8 cellular contexts compared by ENCODE assay signal in the genomic region with DNA sequence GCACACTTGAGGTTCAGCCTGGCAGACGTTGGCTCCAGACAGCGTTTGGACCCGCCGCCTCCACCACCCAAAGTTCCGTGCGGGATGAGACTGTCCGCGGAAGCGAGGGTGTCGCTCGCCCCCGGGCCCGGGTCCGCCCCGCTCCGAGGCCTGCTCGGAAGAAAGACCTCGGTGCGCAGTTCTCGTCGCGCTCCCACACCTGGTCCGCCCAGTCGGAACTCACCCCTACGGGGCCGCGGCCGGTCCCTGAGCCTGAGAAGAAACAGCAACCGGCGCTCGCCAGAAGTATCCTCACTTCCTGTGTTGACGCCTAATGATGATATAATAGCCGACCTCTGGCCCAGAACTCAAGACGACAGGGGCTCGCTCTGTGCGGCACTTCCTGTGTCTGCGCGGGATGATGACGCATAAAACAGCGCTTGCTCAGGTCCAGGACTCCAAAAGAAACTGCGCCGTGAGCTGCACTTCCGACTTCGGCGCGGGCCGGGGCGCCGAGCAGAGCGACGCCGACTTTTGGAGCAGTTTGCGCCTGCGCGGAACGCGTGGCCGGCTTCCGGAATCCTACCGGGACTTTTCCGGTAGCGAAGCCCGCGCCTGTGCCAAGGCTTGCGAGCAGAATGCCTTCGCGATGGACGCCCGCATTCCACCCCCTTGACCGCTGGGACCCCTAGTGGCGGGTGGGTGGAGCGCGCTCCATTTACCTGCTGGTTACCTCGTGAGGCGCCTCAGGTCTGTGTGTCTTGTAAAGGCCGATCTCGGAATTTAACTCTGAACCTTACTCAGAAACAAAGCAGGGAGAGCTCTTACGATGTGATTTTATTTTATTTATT. TPM values are rescaled to one million over a fixed set of nuclear protein-coding genes. Genes with fewer than 3 reads are reported as not detected.
DNase-seq lines count a peak whose midpoint lies in the region; ATAC-seq and TF ChIP-seq lines count a peak whose summit lies in the region.
"Not testable (repeated sequence)": the region's sequence is repeated elsewhere in the genome, so short reads cannot be mapped to it uniquely, and the experiment has no call there.

A gene (minus strand): TSS at position 323 of the 830 bp plus-strand sequence. CDS start 1,539 bp downstream, outside the sequence.

- POLR2A ChIA-PET in OCI-LY7 (lab: Charles Lee) = not testable (repeated sequence)

- ATAC-seq in GM21515 (IDR thresholded peaks at IDR 0.05; ENCODE audit: unreplicated experiment) = peak; percentile 92
- ATAC-seq in mucosa of descending colon = peak; percentile 91

- DNase-seq in DMS 273 (lab: John Stamatoyannopoulos, UW; ENCODE audit: unreplicated experiment) (peak; percentile 100), HuH-7 (ENCODE audit: low spot score) (peak; percentile 87), OCI-LY7 (ENCODE audit: low spot score) (peak; percentile 100), activated T-cell treated with anti-CD3 and anti-CD28 coated beads for 1 hour (ENCODE audit: low read depth) (peak; percentile 96), epithelial cell of esophagus (ENCODE audit: low read depth) (peak; percentile 100), mucosa of descending colon (peak; percentile 96 to 100 (median 98))
- DNase-seq in stimulated activated CD8-positive, alpha-beta memory T cell treated with anti-CD3 and anti-CD28 coated beads, Interleukin-4, amount 100 ng/mL, for 24 hours (ENCODE audit: low read depth) = peak; percentile 97

- H3K9me3 ChIP-seq in OCI-LY7 (ENCODE audit: low read length); mucosa of descending colon: not testable (repeated sequence)

- intact Hi-C loops in OCI-LY7 (cut with micrococcal nuclease; ENCODE audit: unreplicated experiment) = loop anchor here (5.0 kb wide), 2 partner anchors 67 to 183 kb away; a partner anchor contains a TSS
- intact Hi-C loops in mucosa of descending colon (cut with DNase I, micrococcal nuclease) = not testable (repeated sequence)

- peak; percentile 55 for TF ChIP-seq CTCF in OCI-LY7 (conservative IDR thresholded peaks at IDR 0.05; ENCODE audit: low read length)
- peak; percentile 6 for TF ChIP-seq CTCF in epithelial cell of esophagus (IDR thresholded peaks at IDR 0.05; ENCODE audit: insufficient read depth, low read depth, low read length, missing control alignments)
- TF ChIP-seq CTCF in mucosa of descending colon (IDR thresholded peaks at IDR 0.05) = peak; percentile 24

- H3K36me3 ChIP-seq in OCI-LY7 (ENCODE audit: insufficient read depth, low read length) = peaks cover 21% of the 10 kb centered on the region
- H3K36me3 ChIP-seq in mucosa of descending colon (ENCODE audit: low read depth) = not testable (repeated sequence)

- H3K4me1 ChIP-seq in OCI-LY7 (ENCODE audit: insufficient read depth, low read length, poor library complexity, severe bottlenecking); mucosa of descending colon (ENCODE audit: low read depth): not testable (repeated sequence)

- H3K4me3 ChIP-seq in OCI-LY7 (ENCODE audit: low read depth, low read length, poor library complexity, severe bottlenecking) = peak within 1 kb of the TSS; percentile 81
- peak within 1 kb of the TSS; percentile 60 for H3K4me3 ChIP-seq in epithelial cell of esophagus (ENCODE audit: low read length)
- H3K4me3 ChIP-seq in mucosa of descending colon = peak within 1 kb of the TSS; percentile 37

- BruUV-seq in OCI-LY7 (replicated peaks; lab: Mats Ljungman, UMichigan) = not testable (repeated sequence)

- H3K27ac ChIP-seq in OCI-LY7 (ENCODE audit: low read depth, low read length, poor library complexity, severe bottlenecking) = peak within 1 kb of the TSS; percentile 81

- H4K20me1 ChIP-seq in OCI-LY7 (ENCODE audit: insufficient read depth, low read length) = not testable (repeated sequence)

- H3K9me2 ChIP-seq in OCI-LY7 (ENCODE audit: insufficient read depth, low read length) = not testable (repeated sequence)

- not testable (repeated sequence) for H3K79me2 ChIP-seq in OCI-LY7 (ENCODE audit: insufficient read depth, low read depth, low read length)

- peak within 1 kb of the TSS; percentile 52 for H3K4me2 ChIP-seq in OCI-LY7 (ENCODE audit: low read length)

- CTCF ChIA-PET in OCI-LY7 (lab: Charles Lee; ENCODE audit: unreplicated experiment) = interaction anchor here (0.6 kb wide), 1 partner anchor 200 kb away, joined by 3 read pairs; no protein-coding TSS in a partner anchor

- H2AFZ ChIP-seq in OCI-LY7 (ENCODE audit: low read length) = not testable (repeated sequence)

RNA-seq across cellular contexts. Expression of the gene that starts here (rescaled TPM):
- 50.9 and 66.1 TPM in 2 replicates for total RNA-seq in OCI-LY7 (2014; rRNA removed; shearing (Covaris generic))
- 90.5 and 92.1 TPM in 2 replicates for total RNA-seq in OCI-LY7 (2022)
- 10 to 100 TPM; 67.1 to 91.0 (median 83.5) TPM for total RNA-seq in mucosa of descending colon

Comparison
In these comparisons a context has a peak if more than half of its experiments do, and no peak if none do; other contexts are left out.
1. Peak in every context shown above with its lines: DNase-seq, ATAC-seq, H3K4me3 ChIP-seq and H3K27ac ChIP-seq.